2 cellular contexts compared by ENCODE assay signal in the genomic region with DNA sequence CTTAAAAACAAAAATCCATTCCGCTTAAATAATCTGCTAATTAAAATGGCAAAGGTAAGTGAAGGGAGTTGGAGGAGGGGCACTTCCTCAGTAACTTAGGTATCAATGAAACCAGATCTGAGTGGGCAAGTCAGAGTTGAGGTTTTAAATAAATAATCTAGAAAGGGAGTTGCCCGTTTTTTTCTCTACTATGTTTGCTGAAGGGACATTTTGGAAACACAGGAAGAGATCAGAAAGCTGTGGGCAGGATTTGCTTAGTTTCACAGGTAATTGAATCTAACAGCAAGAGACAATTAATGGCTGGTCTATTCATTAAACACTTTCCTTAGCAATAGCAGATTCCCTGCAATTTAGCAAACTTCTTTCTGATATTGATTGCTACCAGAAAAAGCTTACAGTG.
TF ChIP-seq lines count a peak whose summit lies in the region.

No MANE protein-coding gene starts in this region.

TF ChIP-seq in liver, 16 proteins besides CTCF, POLR2A, EP300 and RAD21 (continued from another document):
- TF ChIP-seq GABPA (IDR thresholded peaks at IDR 0.05 in 1 of 2, conservative IDR thresholded peaks at IDR 0.05 in 1 of 2) (no peak), SP1 (IDR thresholded peaks at IDR 0.05) (peak; percentile 39), JUND (IDR thresholded peaks at IDR 0.05) (no peak), YY1 (IDR thresholded peaks at IDR 0.05) (peak; percentile 62), RXRA (IDR thresholded peaks at IDR 0.05) (no peak)
- TF ChIP-seq, protein P1, sequence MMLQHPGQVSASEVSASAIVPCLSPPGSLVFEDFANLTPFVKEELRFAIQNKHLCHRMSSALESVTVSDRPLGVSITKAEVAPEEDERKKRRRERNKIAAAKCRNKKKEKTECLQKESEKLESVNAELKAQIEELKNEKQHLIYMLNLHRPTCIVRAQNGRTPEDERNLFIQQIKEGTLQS (IDR thresholded peaks at IDR 0.05), result no peak

TF ChIP-seq in HepG2, 621 proteins besides CTCF, POLR2A, EP300 and RAD21:
- TF ChIP-seq, protein P2, sequence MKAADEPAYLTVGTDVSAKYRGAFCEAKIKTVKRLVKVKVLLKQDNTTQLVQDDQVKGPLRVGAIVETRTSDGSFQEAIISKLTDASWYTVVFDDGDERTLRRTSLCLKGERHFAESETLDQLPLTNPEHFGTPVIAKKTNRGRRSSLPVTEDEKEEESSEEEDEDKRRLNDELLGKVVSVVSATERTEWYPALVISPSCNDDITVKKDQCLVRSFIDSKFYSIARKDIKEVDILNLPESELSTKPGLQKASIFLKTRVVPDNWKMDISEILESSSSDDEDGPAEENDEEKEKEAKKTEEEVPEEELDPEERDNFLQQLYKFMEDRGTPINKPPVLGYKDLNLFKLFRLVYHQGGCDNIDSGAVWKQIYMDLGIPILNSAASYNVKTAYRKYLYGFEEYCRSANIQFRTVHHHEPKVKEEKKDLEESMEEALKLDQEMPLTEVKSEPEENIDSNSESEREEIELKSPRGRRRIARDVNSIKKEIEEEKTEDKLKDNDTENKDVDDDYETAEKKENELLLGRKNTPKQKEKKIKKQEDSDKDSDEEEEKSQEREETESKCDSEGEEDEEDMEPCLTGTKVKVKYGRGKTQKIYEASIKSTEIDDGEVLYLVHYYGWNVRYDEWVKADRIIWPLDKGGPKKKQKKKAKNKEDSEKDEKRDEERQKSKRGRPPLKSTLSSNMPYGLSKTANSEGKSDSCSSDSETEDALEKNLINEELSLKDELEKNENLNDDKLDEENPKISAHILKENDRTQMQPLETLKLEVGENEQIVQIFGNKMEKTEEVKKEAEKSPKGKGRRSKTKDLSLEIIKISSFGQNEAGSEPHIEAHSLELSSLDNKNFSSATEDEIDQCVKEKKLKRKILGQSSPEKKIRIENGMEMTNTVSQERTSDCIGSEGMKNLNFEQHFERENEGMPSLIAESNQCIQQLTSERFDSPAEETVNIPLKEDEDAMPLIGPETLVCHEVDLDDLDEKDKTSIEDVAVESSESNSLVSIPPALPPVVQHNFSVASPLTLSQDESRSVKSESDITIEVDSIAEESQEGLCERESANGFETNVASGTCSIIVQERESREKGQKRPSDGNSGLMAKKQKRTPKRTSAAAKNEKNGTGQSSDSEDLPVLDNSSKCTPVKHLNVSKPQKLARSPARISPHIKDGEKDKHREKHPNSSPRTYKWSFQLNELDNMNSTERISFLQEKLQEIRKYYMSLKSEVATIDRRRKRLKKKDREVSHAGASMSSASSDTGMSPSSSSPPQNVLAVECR (CRISPR knock-in tag; IDR thresholded peaks at IDR 0.05; ENCODE audit: borderline replicate concordance), result no peak
- TF ChIP-seq, protein P3, sequence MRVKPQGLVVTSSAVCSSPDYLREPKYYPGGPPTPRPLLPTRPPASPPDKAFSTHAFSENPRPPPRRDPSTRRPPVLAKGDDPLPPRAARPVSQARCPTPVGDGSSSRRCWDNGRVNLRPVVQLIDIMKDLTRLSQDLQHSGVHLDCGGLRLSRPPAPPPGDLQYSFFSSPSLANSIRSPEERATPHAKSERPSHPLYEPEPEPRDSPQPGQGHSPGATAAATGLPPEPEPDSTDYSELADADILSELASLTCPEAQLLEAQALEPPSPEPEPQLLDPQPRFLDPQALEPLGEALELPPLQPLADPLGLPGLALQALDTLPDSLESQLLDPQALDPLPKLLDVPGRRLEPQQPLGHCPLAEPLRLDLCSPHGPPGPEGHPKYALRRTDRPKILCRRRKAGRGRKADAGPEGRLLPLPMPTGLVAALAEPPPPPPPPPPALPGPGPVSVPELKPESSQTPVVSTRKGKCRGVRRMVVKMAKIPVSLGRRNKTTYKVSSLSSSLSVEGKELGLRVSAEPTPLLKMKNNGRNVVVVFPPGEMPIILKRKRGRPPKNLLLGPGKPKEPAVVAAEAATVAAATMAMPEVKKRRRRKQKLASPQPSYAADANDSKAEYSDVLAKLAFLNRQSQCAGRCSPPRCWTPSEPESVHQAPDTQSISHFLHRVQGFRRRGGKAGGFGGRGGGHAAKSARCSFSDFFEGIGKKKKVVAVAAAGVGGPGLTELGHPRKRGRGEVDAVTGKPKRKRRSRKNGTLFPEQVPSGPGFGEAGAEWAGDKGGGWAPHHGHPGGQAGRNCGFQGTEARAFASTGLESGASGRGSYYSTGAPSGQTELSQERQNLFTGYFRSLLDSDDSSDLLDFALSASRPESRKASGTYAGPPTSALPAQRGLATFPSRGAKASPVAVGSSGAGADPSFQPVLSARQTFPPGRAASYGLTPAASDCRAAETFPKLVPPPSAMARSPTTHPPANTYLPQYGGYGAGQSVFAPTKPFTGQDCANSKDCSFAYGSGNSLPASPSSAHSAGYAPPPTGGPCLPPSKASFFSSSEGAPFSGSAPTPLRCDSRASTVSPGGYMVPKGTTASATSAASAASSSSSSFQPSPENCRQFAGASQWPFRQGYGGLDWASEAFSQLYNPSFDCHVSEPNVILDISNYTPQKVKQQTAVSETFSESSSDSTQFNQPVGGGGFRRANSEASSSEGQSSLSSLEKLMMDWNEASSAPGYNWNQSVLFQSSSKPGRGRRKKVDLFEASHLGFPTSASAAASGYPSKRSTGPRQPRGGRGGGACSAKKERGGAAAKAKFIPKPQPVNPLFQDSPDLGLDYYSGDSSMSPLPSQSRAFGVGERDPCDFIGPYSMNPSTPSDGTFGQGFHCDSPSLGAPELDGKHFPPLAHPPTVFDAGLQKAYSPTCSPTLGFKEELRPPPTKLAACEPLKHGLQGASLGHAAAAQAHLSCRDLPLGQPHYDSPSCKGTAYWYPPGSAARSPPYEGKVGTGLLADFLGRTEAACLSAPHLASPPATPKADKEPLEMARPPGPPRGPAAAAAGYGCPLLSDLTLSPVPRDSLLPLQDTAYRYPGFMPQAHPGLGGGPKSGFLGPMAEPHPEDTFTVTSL (CRISPR knock-in tag; IDR thresholded peaks at IDR 0.05; ENCODE audit: borderline replicate concordance), result no peak
- TF ChIP-seq PCBP1 (IDR thresholded peaks at IDR 0.05; ENCODE audit: borderline replicate concordance, low read depth, low read length), result no peak
- TF ChIP-seq, protein P4, sequence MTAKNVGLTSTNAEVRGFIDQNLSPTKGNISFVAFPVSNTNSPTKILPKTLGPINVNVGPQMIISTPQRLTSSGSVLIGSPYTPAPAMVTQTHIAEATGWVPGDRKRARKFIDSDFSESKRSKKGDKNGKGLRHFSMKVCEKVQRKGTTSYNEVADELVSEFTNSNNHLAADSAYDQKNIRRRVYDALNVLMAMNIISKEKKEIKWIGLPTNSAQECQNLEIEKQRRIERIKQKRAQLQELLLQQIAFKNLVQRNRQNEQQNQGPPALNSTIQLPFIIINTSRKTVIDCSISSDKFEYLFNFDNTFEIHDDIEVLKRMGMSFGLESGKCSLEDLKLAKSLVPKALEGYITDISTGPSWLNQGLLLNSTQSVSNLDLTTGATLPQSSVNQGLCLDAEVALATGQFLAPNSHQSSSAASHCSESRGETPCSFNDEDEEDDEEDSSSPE (CRISPR knock-in tag; IDR thresholded peaks at IDR 0.05), result no peak
- no peak for TF ChIP-seq ZNF441 (CRISPR knock-in tag; IDR thresholded peaks at IDR 0.05; ENCODE audit: borderline replicate concordance)
- no peak for TF ChIP-seq FOXK1 (CRISPR knock-in tag; IDR thresholded peaks at IDR 0.05; ENCODE audit: borderline replicate concordance, low read depth)
- no peak for TF ChIP-seq SMARCE1 (IDR thresholded peaks at IDR 0.05; ENCODE audit: borderline replicate concordance)
- TF ChIP-seq ISL2 (CRISPR knock-in tag; IDR thresholded peaks at IDR 0.05), result no peak
- TF ChIP-seq, protein P5, sequence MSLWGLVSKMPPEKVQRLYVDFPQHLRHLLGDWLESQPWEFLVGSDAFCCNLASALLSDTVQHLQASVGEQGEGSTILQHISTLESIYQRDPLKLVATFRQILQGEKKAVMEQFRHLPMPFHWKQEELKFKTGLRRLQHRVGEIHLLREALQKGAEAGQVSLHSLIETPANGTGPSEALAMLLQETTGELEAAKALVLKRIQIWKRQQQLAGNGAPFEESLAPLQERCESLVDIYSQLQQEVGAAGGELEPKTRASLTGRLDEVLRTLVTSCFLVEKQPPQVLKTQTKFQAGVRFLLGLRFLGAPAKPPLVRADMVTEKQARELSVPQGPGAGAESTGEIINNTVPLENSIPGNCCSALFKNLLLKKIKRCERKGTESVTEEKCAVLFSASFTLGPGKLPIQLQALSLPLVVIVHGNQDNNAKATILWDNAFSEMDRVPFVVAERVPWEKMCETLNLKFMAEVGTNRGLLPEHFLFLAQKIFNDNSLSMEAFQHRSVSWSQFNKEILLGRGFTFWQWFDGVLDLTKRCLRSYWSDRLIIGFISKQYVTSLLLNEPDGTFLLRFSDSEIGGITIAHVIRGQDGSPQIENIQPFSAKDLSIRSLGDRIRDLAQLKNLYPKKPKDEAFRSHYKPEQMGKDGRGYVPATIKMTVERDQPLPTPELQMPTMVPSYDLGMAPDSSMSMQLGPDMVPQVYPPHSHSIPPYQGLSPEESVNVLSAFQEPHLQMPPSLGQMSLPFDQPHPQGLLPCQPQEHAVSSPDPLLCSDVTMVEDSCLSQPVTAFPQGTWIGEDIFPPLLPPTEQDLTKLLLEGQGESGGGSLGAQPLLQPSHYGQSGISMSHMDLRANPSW (CRISPR knock-in tag; IDR thresholded peaks at IDR 0.05; ENCODE audit: borderline replicate concordance), result no peak
- TF ChIP-seq SATB2 (CRISPR knock-in tag; IDR thresholded peaks at IDR 0.05), result no peak
- TF ChIP-seq, protein P6, sequence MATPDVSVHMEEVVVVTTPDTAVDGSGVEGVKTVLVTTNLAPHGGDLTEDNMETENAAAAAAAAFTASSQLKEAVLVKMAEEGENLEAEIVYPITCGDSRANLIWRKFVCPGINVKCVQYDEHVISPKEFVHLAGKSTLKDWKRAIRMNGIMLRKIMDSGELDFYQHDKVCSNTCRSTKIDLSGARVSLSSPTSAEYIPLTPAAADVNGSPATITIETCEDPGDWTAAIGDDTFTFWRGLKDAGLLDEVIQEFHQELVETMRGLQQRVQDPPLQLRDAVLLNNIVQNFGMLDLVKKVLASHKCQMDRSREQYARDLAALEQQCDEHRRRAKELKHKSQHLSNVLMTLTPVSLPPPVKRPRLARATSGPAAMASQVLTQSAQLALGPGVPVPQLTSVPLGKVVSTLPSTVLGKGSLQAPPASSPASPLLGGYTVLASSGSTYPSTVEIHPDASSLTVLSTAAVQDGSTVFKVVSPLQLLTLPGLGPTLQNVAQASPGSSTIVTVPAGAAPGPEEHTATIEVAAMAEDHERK (CRISPR knock-in tag; IDR thresholded peaks at IDR 0.05; ENCODE audit: low read depth), result no peak
- TF ChIP-seq, protein P7, sequence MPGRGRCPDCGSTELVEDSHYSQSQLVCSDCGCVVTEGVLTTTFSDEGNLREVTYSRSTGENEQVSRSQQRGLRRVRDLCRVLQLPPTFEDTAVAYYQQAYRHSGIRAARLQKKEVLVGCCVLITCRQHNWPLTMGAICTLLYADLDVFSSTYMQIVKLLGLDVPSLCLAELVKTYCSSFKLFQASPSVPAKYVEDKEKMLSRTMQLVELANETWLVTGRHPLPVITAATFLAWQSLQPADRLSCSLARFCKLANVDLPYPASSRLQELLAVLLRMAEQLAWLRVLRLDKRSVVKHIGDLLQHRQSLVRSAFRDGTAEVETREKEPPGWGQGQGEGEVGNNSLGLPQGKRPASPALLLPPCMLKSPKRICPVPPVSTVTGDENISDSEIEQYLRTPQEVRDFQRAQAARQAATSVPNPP (CRISPR knock-in tag; IDR thresholded peaks at IDR 0.05), result no peak
- TF ChIP-seq SRSF1 (optimal IDR thresholded peaks at IDR 0.05; ENCODE audit: low read depth, low read length), result no peak
- no peak for TF ChIP-seq ZKSCAN5 (CRISPR knock-in tag; IDR thresholded peaks at IDR 0.05)
- TF ChIP-seq ZC3H13 (CRISPR knock-in tag; IDR thresholded peaks at IDR 0.05), result no peak
- TF ChIP-seq HCFC1 (IDR thresholded peaks at IDR 0.05; ENCODE audit: low read depth, low read length), result no peak
- no peak for TF ChIP-seq TGIF2 (CRISPR knock-in tag; IDR thresholded peaks at IDR 0.05)
- TF ChIP-seq ZNF496 (CRISPR knock-in tag; IDR thresholded peaks at IDR 0.05; ENCODE audit: insufficient replicate concordance), result no peak
